ENCODE assay signal across 8 cellular contexts in the genomic region with DNA sequence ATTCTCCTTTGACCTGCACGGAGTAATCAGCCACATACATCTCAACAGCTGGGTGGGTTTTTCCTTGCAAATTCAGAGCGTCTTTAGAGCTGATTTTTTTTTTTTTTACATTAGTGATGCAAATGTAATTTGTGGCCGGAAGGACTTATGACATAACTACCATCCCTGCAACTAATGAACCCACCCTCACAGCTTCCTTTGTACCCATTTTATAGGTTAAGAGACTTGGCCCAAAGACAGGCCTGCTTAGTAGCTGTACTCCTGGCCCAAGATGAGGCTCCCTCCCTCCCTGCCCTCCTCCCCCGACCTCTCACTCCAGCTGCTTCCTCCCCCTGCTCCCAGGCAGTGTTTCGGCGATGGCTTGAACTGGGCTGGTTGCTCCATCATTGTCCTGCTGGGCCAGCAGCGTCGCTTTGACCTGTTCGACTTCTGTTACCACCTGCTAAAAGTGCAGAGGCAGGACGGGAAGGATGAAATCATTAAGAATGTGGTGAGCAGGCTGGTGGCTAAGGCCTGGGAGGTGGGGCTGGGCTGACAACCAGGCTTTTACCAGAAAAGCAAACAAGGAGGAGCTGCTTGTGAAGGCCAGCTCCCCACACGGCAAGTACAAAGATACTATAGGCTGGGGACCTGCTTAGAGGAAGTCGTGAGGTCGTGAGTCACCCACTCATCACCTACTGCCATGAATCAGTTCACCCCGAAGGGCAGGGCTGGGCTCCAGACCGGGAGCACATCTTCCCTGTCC.
DNase-seq lines count a peak whose midpoint lies in the region; ATAC-seq and TF ChIP-seq lines count a peak whose summit lies in the region.

No MANE protein-coding gene starts in this region.

- no peak for TF ChIP-seq POLR2A in breast epithelium (IDR thresholded peaks at IDR 0.05)

- intact Hi-C loops in breast epithelium (cut with DNase I; ENCODE audit: low total_unique reads): no loop called here

- TF ChIP-seq CTCF in breast epithelium (IDR thresholded peaks at IDR 0.05) (no peak), osteoblast (IDR thresholded peaks at IDR 0.05; ENCODE audit: extremely low read depth, low read depth, low read length) (no peak)

- peak overlapping the region; percentile 84 for H3K27ac Mint-ChIP-seq in T-helper 17 cell

- H2AFZ ChIP-seq in osteoblast (ENCODE audit: low read length): peak overlapping the region; percentile 71

- H3K4me3 Mint-ChIP-seq in T-helper 17 cell: no peak overlapping the region

- H3K27me3 Mint-ChIP-seq in T-helper 17 cell: no peaks in the 10 kb centered on the region

- H4K20me1 ChIP-seq in osteoblast (ENCODE audit: insufficient read depth, low read length): no peaks in the 10 kb centered on the region

- H3K36me3 Mint-ChIP-seq in T-helper 17 cell (ENCODE audit: low read depth): peaks cover 14% of the 10 kb centered on the region

- in situ Hi-C loops in HAP-1 (cut with MboI; ENCODE audit: low sequenced_read_pairs): no loop called here

- H3K9me3 ChIP-seq in T-helper 17 cell (ENCODE audit: control insufficient read depth, low read length, poor library complexity, severe bottlenecking): no peaks in the 10 kb centered on the region
- no peaks in the 10 kb centered on the region for H3K9me3 ChIP-seq in breast epithelium
- H3K9me3 ChIP-seq in osteoblast (ENCODE audit: low read depth, low read length): no peaks in the 10 kb centered on the region
- H3K9me3 ChIP-seq in HAP-1: no peaks in the 10 kb centered on the region

- H3K4me2 ChIP-seq in osteoblast (ENCODE audit: insufficient read depth, low read length): peak overlapping the region; percentile 34

- DNase-seq in Daoy (ENCODE audit: low read depth): peak; percentile 97
- DNase-seq in T-helper 17 cell: peak in 2 of 3 donors; percentile 26 to 38
- peak in 1 of 2 donors; percentile 71 for DNase-seq in breast epithelium (ENCODE audit: low spot score in 2 of 2)
- DNase-seq in osteoblast (ENCODE audit: insufficient read length, low spot score, missing footprints): peak; percentile 94
- no peak for DNase-seq in globus pallidus (ENCODE audit: low spot score)
- no peak for DNase-seq in KG1 (lab: John Stamatoyannopoulos, UW)
- DNase-seq in HAP-1 (ENCODE audit: low spot score in 2 of 2): no peak
- DNase-seq in NCI-H2171 (lab: John Stamatoyannopoulos, UW): no peak

- no peaks in the 10 kb centered on the region for H3K79me2 ChIP-seq in osteoblast (ENCODE audit: insufficient read depth, low read length)

- H3K27ac ChIP-seq in breast epithelium: peak overlapping the region; percentile 60 to 72
- peak overlapping the region; percentile 52 for H3K27ac ChIP-seq in osteoblast (ENCODE audit: low read depth, low read length)

- no peaks in the 10 kb centered on the region for H3K27me3 ChIP-seq in breast epithelium
- H3K27me3 ChIP-seq in osteoblast (ENCODE audit: insufficient read depth, low read length): no peaks in the 10 kb centered on the region
- no peaks in the 10 kb centered on the region for H3K27me3 ChIP-seq in HAP-1 (ENCODE audit: low read depth)

- H3K4me3 ChIP-seq in breast epithelium: no peak overlapping the region
- H3K4me3 ChIP-seq in osteoblast (ENCODE audit: insufficient read depth, low read length): no peak overlapping the region
- H3K4me3 ChIP-seq in HAP-1: no peak overlapping the region

- H3K36me3 ChIP-seq in breast epithelium: no peaks in the 10 kb centered on the region
- no peaks in the 10 kb centered on the region for H3K36me3 ChIP-seq in osteoblast (ENCODE audit: insufficient read depth, low read length)
- no peaks in the 10 kb centered on the region for H3K36me3 ChIP-seq in HAP-1 (replicated peaks)

- ATAC-seq in T-helper 17 cell: peak; percentile 78

- H3K4me1 ChIP-seq in breast epithelium (peaks cover 0 to 2% of the 10 kb centered on the region in 2 donors), osteoblast (ENCODE audit: insufficient read depth, low read length) (peaks cover 45% of the 10 kb centered on the region), HAP-1 (no peaks in the 10 kb centered on the region)

- H3K4me1 Mint-ChIP-seq in T-helper 17 cell: peaks cover 11% of the 10 kb centered on the region

Comparison
In these comparisons a context has a peak if more than half of its experiments do, and no peak if none do; other contexts are left out.
1. DNase-seq: peak in Daoy (single experiment), T-helper 17 cell (2 of 3) and osteoblast (single experiment); none in globus pallidus (single experiment), KG1 (single experiment), HAP-1 (0 of 2) and NCI-H2171 (single experiment).